Comparison of ENCODE assay signal across 8 cellular contexts in the genomic region with DNA sequence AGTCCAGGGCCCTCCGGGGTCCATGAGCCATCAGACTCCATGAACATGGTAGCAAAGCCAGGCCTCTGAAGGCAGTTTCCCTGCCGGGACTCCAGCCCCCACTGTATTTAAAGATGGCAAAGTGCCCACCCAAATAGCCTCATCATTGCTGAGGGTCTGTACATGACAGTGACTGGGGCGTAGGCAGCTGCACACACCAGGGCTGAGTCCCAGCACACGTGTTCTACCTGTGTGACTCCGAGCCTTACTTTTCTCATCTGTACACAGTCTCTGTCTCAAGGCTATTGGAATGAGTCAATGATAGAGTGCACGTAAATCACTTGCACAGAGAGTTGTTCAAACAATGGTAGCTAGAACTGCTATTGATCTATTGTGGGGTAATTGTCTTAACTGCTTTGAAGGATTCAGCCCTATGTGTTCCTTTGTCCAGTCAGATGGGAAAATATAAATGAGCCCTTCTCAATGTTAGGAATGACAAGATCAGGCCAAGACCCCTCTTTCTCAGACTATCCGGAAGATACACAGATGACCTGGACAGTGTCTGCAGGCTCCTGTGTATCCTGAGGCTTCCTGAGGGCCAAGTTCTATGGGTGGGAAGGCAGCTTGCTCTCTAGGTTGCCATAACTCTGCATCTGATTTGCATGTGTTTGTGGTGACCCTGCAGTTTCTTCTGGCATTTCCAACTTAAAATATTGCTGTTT.
A peak's percentile ranks its signal among the peaks of the same experiment; 100 is the strongest.
DNase-seq lines count a peak whose midpoint lies in the region; ATAC-seq and TF ChIP-seq lines count a peak whose summit lies in the region.
"Had no signal": no experiment of that assay in that cellular context is flagged by ENCODE, and none has a peak within 500 bp of the region (broad histone marks: within the 10 kb centered on the region; RNA-seq: fewer than 3 reads in every experiment).

No MANE protein-coding gene starts in this region.

- peak overlapping the region; percentile 94 for H3K4me3 ChIP-seq in MM.1S (ENCODE audit: low read length)
- H3K4me3 ChIP-seq in skin epidermis: peak overlapping the region in 4 of 7 experiments; percentile 52 to 67 (median 58)

- no peaks in the 10 kb centered on the region for H3K9me2 ChIP-seq in MM.1S (replicated peaks; ENCODE audit: insufficient read depth, low read length)

- H3K9ac ChIP-seq in MM.1S (ENCODE audit: low read length): peak overlapping the region; percentile 95

- H4K20me1 ChIP-seq in MM.1S (ENCODE audit: insufficient read depth, low read length): no peaks in the 10 kb centered on the region

- H3K4me1 ChIP-seq in MM.1S (ENCODE audit: low read length): peaks cover 45% of the 10 kb centered on the region

- H3K27ac ChIP-seq in MM.1S (ENCODE audit: low read length) (peak overlapping the region; percentile 89), caudate nucleus (ENCODE audit: low read depth, low read length) (peak overlapping the region; percentile 16), skin epidermis (peak overlapping the region in 17 of 21 experiments; percentile 19 to 99 (median 90))

- H3K36me3 ChIP-seq in MM.1S (replicated peaks; ENCODE audit: insufficient read depth, low read length): no peaks in the 10 kb centered on the region; the same call in 1 of the 2 replicates

- TF ChIP-seq CTCF in MM.1S (IDR thresholded peaks at IDR 0.05; ENCODE audit: low read length): no peak

- peak overlapping the region; percentile 90 for H3K4me2 ChIP-seq in MM.1S (ENCODE audit: low read depth, low read length)

- H3K27me3 ChIP-seq in MM.1S (replicated peaks; ENCODE audit: insufficient read depth, low read length): no peaks in the 10 kb centered on the region

- DNase-seq in MM.1S (no peak), caudate nucleus (lab: John Stamatoyannopoulos, UW) (peak in 1 of 61 donors; percentile 11), CD1c-positive myeloid dendritic cell (ENCODE audit: extremely low spot score) (no peak), MV-4-11 (lab: John Stamatoyannopoulos, UW) (no peak)
- DNase-seq: NCI-H2029 treated with DMSO at 0.1 percent for 48 hours had no signal

- H3F3A ChIP-seq in MM.1S (ENCODE audit: insufficient read depth, low read length): peaks cover 63% of the 10 kb centered on the region

- peaks cover 56% of the 10 kb centered on the region for H3K79me2 ChIP-seq in MM.1S (ENCODE audit: low read length)

- peak overlapping the region; percentile 61 for H2AFZ ChIP-seq in MM.1S (ENCODE audit: low read length)

- peak; percentile 4 for ATAC-seq in GM19395 (IDR thresholded peaks at IDR 0.05; ENCODE audit: unreplicated experiment)
- no peak for ATAC-seq in GM19328 (IDR thresholded peaks at IDR 0.05; ENCODE audit: unreplicated experiment)

- no peaks in the 10 kb centered on the region for H3K9me3 ChIP-seq in MM.1S (replicated peaks; ENCODE audit: insufficient read depth, low read length)

Comparison
In these comparisons a context has a peak if more than half of its experiments do, and no peak if none do; other contexts are left out.
1. H3K27ac ChIP-seq: peak in every context shown above with its lines; median percentile 90 in skin epidermis; 89 in MM.1S; 16 in caudate nucleus.